In genomic region chr7:47576031-47576908, GRCh38 we compare ENCODE assay signal across 2 cellular contexts.
TF ChIP-seq lines count a peak whose summit lies in the region.

No MANE protein-coding gene starts in this region.

TF ChIP-seq in HCT116, 20 proteins besides CTCF, POLR2A, EP300 and RAD21 (continued from another document):
- TF ChIP-seq EZH2 (IDR thresholded peaks at IDR 0.05) (no peak), ATF3 (IDR thresholded peaks at IDR 0.05) (no peak), ELF1 (IDR thresholded peaks at IDR 0.05; ENCODE audit: borderline replicate concordance, low read depth) (no peak; the same call in 1 of the 2 replicates), ZNF274 (IDR thresholded peaks at IDR 0.05; ENCODE audit: low read depth, low read length) (no peak), CBX3 (IDR thresholded peaks at IDR 0.05; ENCODE audit: low read depth) (0 out of 2 replicates have a peak, but pooled peaks have one; percentile 37), CEBPB (IDR thresholded peaks at IDR 0.05; ENCODE audit: low read depth) (no peak), MAX (IDR thresholded peaks at IDR 0.05) (peak; percentile 70), REST (IDR thresholded peaks at IDR 0.05; ENCODE audit: low read depth) (no peak; the same call in 1 of the 2 replicates), TCF7L2 (IDR thresholded peaks at IDR 0.05; ENCODE audit: borderline replicate concordance, extremely low read depth, insufficient read depth, insufficient read length) (no peak), EGR1 (IDR thresholded peaks at IDR 0.05; ENCODE audit: low read depth) (no peak), JUND (IDR thresholded peaks at IDR 0.05) (0 out of 2 replicates have a peak, but pooled peaks have one; percentile 17), FOSL1 (IDR thresholded peaks at IDR 0.05; ENCODE audit: low read depth) (no peak), ZFX (IDR thresholded peaks at IDR 0.05) (no peak), SIN3A (IDR thresholded peaks at IDR 0.05; ENCODE audit: low read depth) (peak; percentile 46), YY1 (IDR thresholded peaks at IDR 0.05; ENCODE audit: extremely low read depth, insufficient replicate concordance, low read depth, low read length) (no peak), POLR2AphosphoS5 (IDR thresholded peaks at IDR 0.05; ENCODE audit: low read depth, low read length) (no peak), SRF (IDR thresholded peaks at IDR 0.05; ENCODE audit: low read depth) (no peak), SP1 (IDR thresholded peaks at IDR 0.05; ENCODE audit: low read depth) (peak; percentile 67), ZBTB33 (IDR thresholded peaks at IDR 0.05; ENCODE audit: extremely low read depth, insufficient replicate concordance, low read length) (no peak)

TF ChIP-seq in SK-N-SH, 30 proteins besides CTCF, POLR2A, EP300 and RAD21:
- TF ChIP-seq USF2 (IDR thresholded peaks at IDR 0.05; ENCODE audit: borderline replicate concordance, low read depth, low read length), result no peak
- no peak for TF ChIP-seq TEAD4 (IDR thresholded peaks at IDR 0.05; ENCODE audit: borderline replicate concordance, insufficient read depth)
- TF ChIP-seq FOSL2 (IDR thresholded peaks at IDR 0.05; ENCODE audit: borderline replicate concordance, low read depth), result no peak
- TF ChIP-seq REST (IDR thresholded peaks at IDR 0.05; ENCODE audit: low read depth, low read length), result peak; percentile 65; the same call in 1 of the 2 replicates
- no peak for TF ChIP-seq RXRA (IDR thresholded peaks at IDR 0.05; ENCODE audit: borderline replicate concordance, low read depth)
- no peak for TF ChIP-seq YY1 (IDR thresholded peaks at IDR 0.05; ENCODE audit: low read depth)
- no peak for TF ChIP-seq SMC3 (IDR thresholded peaks at IDR 0.05; ENCODE audit: low read depth, low read length)
- TF ChIP-seq ZBTB33 (IDR thresholded peaks at IDR 0.05; ENCODE audit: borderline replicate concordance, low read depth), result no peak
- TF ChIP-seq RFX5 (IDR thresholded peaks at IDR 0.05; ENCODE audit: low read length), result no peak
- TF ChIP-seq NFIC (IDR thresholded peaks at IDR 0.05; ENCODE audit: borderline replicate concordance), result no peak
- TF ChIP-seq JUND (IDR thresholded peaks at IDR 0.05), result no peak
- TF ChIP-seq MXI1 (IDR thresholded peaks at IDR 0.05; ENCODE audit: low read depth, low read length), result no peak
- TF ChIP-seq POLR2AphosphoS5 (IDR thresholded peaks at IDR 0.05; ENCODE audit: low read depth, low read length), result no peak
- TF ChIP-seq MEF2A (IDR thresholded peaks at IDR 0.05; ENCODE audit: borderline replicate concordance, low read depth), result no peak
- no peak for TF ChIP-seq NRF1 (IDR thresholded peaks at IDR 0.05; ENCODE audit: low read depth, low read length)
- 0 out of 2 replicates have a peak, but pooled peaks have one; percentile 47 for TF ChIP-seq ELF1 (IDR thresholded peaks at IDR 0.05)
- TF ChIP-seq GATA2 (CRISPR knock-in tag; IDR thresholded peaks at IDR 0.05), result peak; percentile 86
- TF ChIP-seq PBX3 (IDR thresholded peaks at IDR 0.05), result no peak
- peak; percentile 88 for TF ChIP-seq CHD2 (IDR thresholded peaks at IDR 0.05; ENCODE audit: low read length, partially characterized antibody)
- no peak for TF ChIP-seq USF1 (IDR thresholded peaks at IDR 0.05; ENCODE audit: borderline replicate concordance, low read depth)
- peak; percentile 100 for TF ChIP-seq RCOR1 (IDR thresholded peaks at IDR 0.05; ENCODE audit: low read length)
- no peak for TF ChIP-seq TAF1 (IDR thresholded peaks at IDR 0.05; ENCODE audit: borderline replicate concordance, low read depth, low read length)
- TF ChIP-seq EZH2phosphoT487 (IDR thresholded peaks at IDR 0.05; ENCODE audit: borderline replicate concordance, low read depth), result no peak
- TF ChIP-seq FOXM1 (IDR thresholded peaks at IDR 0.05; ENCODE audit: low read depth), result no peak
- TF ChIP-seq TCF12 (IDR thresholded peaks at IDR 0.05), result peak; percentile 61
- TF ChIP-seq SIN3A (IDR thresholded peaks at IDR 0.05; ENCODE audit: borderline replicate concordance, low read depth, low read length), result no peak
- TF ChIP-seq GABPA (IDR thresholded peaks at IDR 0.05; ENCODE audit: low read depth), result no peak
- no peak for TF ChIP-seq IRF3 (IDR thresholded peaks at IDR 0.05; ENCODE audit: low read depth, low read length)
- peak; percentile 98 for TF ChIP-seq FOXJ3 (CRISPR knock-in tag; IDR thresholded peaks at IDR 0.05)
- no peak for TF ChIP-seq MAX (IDR thresholded peaks at IDR 0.05; ENCODE audit: low read depth)
